ENCODE assay signal across 17 cellular contexts in genomic region chr2:172701250-172701649, GRCh38. TPM values are rescaled to one million over a fixed set of nuclear protein-coding genes. Genes with fewer than 3 reads are reported as not detected.
DNase-seq lines count a peak whose midpoint lies in the region; ATAC-seq, FAIRE-seq and TF ChIP-seq lines count a peak whose summit lies in the region.
"Had no signal": no experiment of that assay in that cellular context is flagged by ENCODE, and none has a peak within 500 bp of the region (broad histone marks: within the 10 kb centered on the region; RNA-seq: fewer than 3 reads in every experiment).

No MANE protein-coding gene starts in this region.

- H3K4me1 Mint-ChIP-seq in HFFc6 (ENCODE audit: low read depth), result peaks cover 77% of the 10 kb centered on the region
- peaks cover 6% of the 10 kb centered on the region for H3K4me1 Mint-ChIP-seq in CD8-positive, alpha-beta T cell (ENCODE audit: low read depth)

- H3K4me3 ChIP-seq in A549, result no peak overlapping the region
- H3K4me3 ChIP-seq in fibroblast of pulmonary artery (replicated peaks; ENCODE audit: low read depth, low read length), result no peak overlapping the region
- H3K4me3 ChIP-seq in CD8-positive, alpha-beta T cell (ENCODE audit: low read depth, low read length), result no peak overlapping the region

- ATAC-seq in A549 (peak in 1 of 2 experiments; percentile 37; a peak in 2 of 6 replicates), GM18498 (IDR thresholded peaks at IDR 0.05; ENCODE audit: unreplicated experiment) (no peak)
- no peak for ATAC-seq in CD8-positive, alpha-beta T cell

- TF ChIP-seq POLR2A in A549 (IDR thresholded peaks at IDR 0.05; ENCODE audit: low read length), result no peak

- no peak for TF ChIP-seq CTCF in A549 (IDR thresholded peaks at IDR 0.05)
- no peak for TF ChIP-seq CTCF in HFFc6 (IDR thresholded peaks at IDR 0.05)
- TF ChIP-seq CTCF in fibroblast of pulmonary artery (IDR thresholded peaks at IDR 0.05; ENCODE audit: low read length, missing control alignments), result no peak
- TF ChIP-seq CTCF in CD8-positive, alpha-beta T cell (IDR thresholded peaks at IDR 0.05), result no peak

- no peaks in the 10 kb centered on the region for H3K27me3 Mint-ChIP-seq in HFFc6 (ENCODE audit: insufficient read depth)
- H3K27me3 Mint-ChIP-seq in CD8-positive, alpha-beta T cell (ENCODE audit: low read depth), result peaks cover 5% of the 10 kb centered on the region

- WGBS in A549 (ENCODE audit: missing lambda C conversion rate), result 0% methylated on average over 1 of the region's 1 CpG

- H3K27me3 ChIP-seq in CD8-positive, alpha-beta T cell (ENCODE audit: insufficient read depth, low read length), result no peaks in the 10 kb centered on the region

- no peaks in the 10 kb centered on the region for H3K36me3 ChIP-seq in CD8-positive, alpha-beta T cell (ENCODE audit: insufficient read depth, low read length)
- H3K36me3 ChIP-seq: neutrophil had no signal

- H3K9me3 Mint-ChIP-seq in HFFc6, result no peaks in the 10 kb centered on the region
- peaks cover 3% of the 10 kb centered on the region for H3K9me3 Mint-ChIP-seq in CD8-positive, alpha-beta T cell

- no peaks in the 10 kb centered on the region for H3K36me3 Mint-ChIP-seq in HFFc6 (ENCODE audit: low read depth)
- no peaks in the 10 kb centered on the region for H3K36me3 Mint-ChIP-seq in CD8-positive, alpha-beta T cell

- no peak for DNase-seq in A549 (ENCODE audit: low read depth in 1 of 2, low spot score in 1 of 2)
- DNase-seq in HFFc6, result peak; percentile 88
- peak; percentile 61 for DNase-seq in amniotic epithelial cell (ENCODE audit: low read depth)
- DNase-seq in fibroblast of pulmonary artery (ENCODE audit: low read depth), result peak; percentile 43
- DNase-seq in hippocampal formation (lab: John Stamatoyannopoulos, UW), result no peak
- DNase-seq in CD8-positive, alpha-beta T cell, result no peak
- DNase-seq in stimulated activated CD4-positive, alpha-beta T cell treated with anti-CD3 and anti-CD28 coated beads, Interleukin-4, amount 100 ng/mL, for 4 hours, result no peak
- DNase-seq: activated naive CD4-positive, alpha-beta T cell treated with Interleukin-2 at 50 U/mL for 16 hours; cerebellar nuclear complex; erythroblast; small intestine had no signal

- H3K27ac ChIP-seq in A549, result peak overlapping the region in 1 of 2 experiments; percentile 6; a peak in 1 of 6 replicates
- no peak overlapping the region for H3K27ac ChIP-seq in CD8-positive, alpha-beta T cell (ENCODE audit: low read depth, low read length)
- H3K27ac ChIP-seq: neutrophil, VCaP had no signal

- POLR2A ChIA-PET in A549 (lab: Yijun Ruan, JAX), result no interaction called here
- POLR2A ChIA-PET in CD8-positive, alpha-beta T cell (lab: Charles Lee), result interaction anchor here (0.6 kb wide), 1 partner anchor 100 kb away, joined by 7 read pairs; no protein-coding TSS in a partner anchor

- H3K4me2 ChIP-seq in A549, result peak overlapping the region; percentile 34

- no peak for TF ChIP-seq EP300 in A549 (IDR thresholded peaks at IDR 0.05)

- FAIRE-seq in A549 (lab: Jason Lieb, UNC), result no peak
- FAIRE-seq: A204.1, D721Med, small intestine had no signal

- intact Hi-C loops in CD8-positive, alpha-beta T cell (cut with DNase I, micrococcal nuclease), result loop anchor here in 1 of 2 experiments (10.0 kb wide), 1 partner anchor 206 kb away; no protein-coding TSS in a partner anchor

- H3K4me1 ChIP-seq in A549, result peaks cover 38% of the 10 kb centered on the region
- H3K4me1 ChIP-seq in CD8-positive, alpha-beta T cell (ENCODE audit: insufficient read depth, low read length), result no peaks in the 10 kb centered on the region

- peak overlapping the region; percentile 79 for H3K27ac Mint-ChIP-seq in HFFc6
- no peak overlapping the region for H3K27ac Mint-ChIP-seq in CD8-positive, alpha-beta T cell

- H3K4me3 Mint-ChIP-seq in HFFc6, result no peak overlapping the region
- H3K4me3 Mint-ChIP-seq in CD8-positive, alpha-beta T cell, result no peak overlapping the region

- no peaks in the 10 kb centered on the region for H3K9me3 ChIP-seq in A549
- no peaks in the 10 kb centered on the region for H3K9me3 ChIP-seq in CD8-positive, alpha-beta T cell (ENCODE audit: low read length)
- H3K9me3 ChIP-seq: neutrophil had no signal

- CTCF ChIA-PET in A549 (lab: Yijun Ruan, JAX), result interaction anchor here (0.7 to 1.7 kb wide), 4 partner anchors 9 to 802 kb away, joined by 3 to 5 read pairs (median 3); no protein-coding TSS in a partner anchor
- CTCF ChIA-PET in CD8-positive, alpha-beta T cell (lab: Charles Lee), result no interaction called here

- TF ChIP-seq RAD21 in A549 (conservative IDR thresholded peaks at IDR 0.05 in 1 of 2, IDR thresholded peaks at IDR 0.05 in 1 of 2), result no peak

TF ChIP-seq in A549, 52 proteins besides CTCF, POLR2A, EP300 and RAD21:
- no peak for TF ChIP-seq NPAS2 (CRISPR knock-in tag; IDR thresholded peaks at IDR 0.05; ENCODE audit: borderline replicate concordance)
- TF ChIP-seq RFX5 (IDR thresholded peaks at IDR 0.05), result no peak
- no peak for TF ChIP-seq USF2 (IDR thresholded peaks at IDR 0.05)
- TF ChIP-seq ZSCAN20 (CRISPR knock-in tag; IDR thresholded peaks at IDR 0.05), result no peak
- TF ChIP-seq TFCP2L1 (CRISPR knock-in tag; IDR thresholded peaks at IDR 0.05), result no peak
- TF ChIP-seq SREBF2 (IDR thresholded peaks at IDR 0.05), result no peak
- TF ChIP-seq MAX (IDR thresholded peaks at IDR 0.05), result no peak
- TF ChIP-seq ZNF302 (CRISPR knock-in tag; IDR thresholded peaks at IDR 0.05), result no peak
- no peak for TF ChIP-seq ESRRA (IDR thresholded peaks at IDR 0.05; ENCODE audit: borderline replicate concordance, low read length)
- TF ChIP-seq ATOH8 (CRISPR knock-in tag; IDR thresholded peaks at IDR 0.05; ENCODE audit: low read depth), result no peak
- no peak for TF ChIP-seq CHD2 (IDR thresholded peaks at IDR 0.05; ENCODE audit: low read length, partially characterized antibody)
- TF ChIP-seq CHD4 (IDR thresholded peaks at IDR 0.05; ENCODE audit: borderline replicate concordance), result no peak
- TF ChIP-seq ZC3H11A (IDR thresholded peaks at IDR 0.05), result no peak
- TF ChIP-seq HOXB5 (CRISPR knock-in tag; IDR thresholded peaks at IDR 0.05), result no peak
- TF ChIP-seq PHF8 (IDR thresholded peaks at IDR 0.05; ENCODE audit: borderline replicate concordance, low read depth), result no peak
- TF ChIP-seq HOXA7 (CRISPR knock-in tag; IDR thresholded peaks at IDR 0.05), result no peak
- no peak for TF ChIP-seq EHF (CRISPR knock-in tag; IDR thresholded peaks at IDR 0.05)
- TF ChIP-seq CBX2 (IDR thresholded peaks at IDR 0.05; ENCODE audit: borderline replicate concordance, low read depth), result no peak

RNA-seq across cellular contexts. Expression of gene RAPGEF4, which starts 34.4 kb away (rescaled TPM):
- polyA plus RNA-seq in A549 (2011; rRNA removed), result 0.73 and 1.1 TPM in 2 replicates
- polyA plus RNA-seq in A549 (2012; cell fraction: cytosol; rRNA removed), result 0.11 and 0.13 TPM in 2 replicates
- 0.05 and 0.29 TPM in 2 replicates for polyA plus RNA-seq in A549 (2012; cell fraction: nucleus; rRNA removed)
- polyA plus RNA-seq in A549 (2017; fragmentation: RNase III; extraction: RNeasy Plus Mini Kit Qiagen cat#74134 plus additional on column Dnase treatment), result 0.08 to 0.29 TPM (median 0.18 TPM) in 3 replicates
- 1.1 and 2.6 TPM in 2 replicates for polyA minus RNA-seq in A549 (2011; rRNA and poly(A)+ RNA removed)
- total RNA-seq in HFFc6 (2021; fragmentation: NEBNext Ultra II Directional; extraction: Animal tissue kit (Norgen Biotek cat#: 25700)), result under 1 TPM; 0.14 to 0.37 (median 0.18) TPM
- 1 to 10 TPM; 1.1 to 1.4 TPM for total RNA-seq in CD8-positive, alpha-beta T cell
- total RNA-seq: activated CD8-positive, alpha-beta memory T cell treated with anti-CD3 and anti-CD28 coated beads for 36 hours had no signal

Comparison
In these comparisons a context has a peak if more than half of its experiments do, and no peak if none do; other contexts are left out.
1. DNase-seq: peak in HFFc6 (single experiment), amniotic epithelial cell (single experiment) and fibroblast of pulmonary artery (single experiment); none in A549 (0 of 2), hippocampal formation (0 of 2), CD8-positive, alpha-beta T cell (0 of 7) and stimulated activated CD4-positive, alpha-beta T cell treated with anti-CD3 and anti-CD28 coated beads, Interleukin-4, amount 100 ng/mL, for 4 hours (0 of 2).